ENCODE assay signal across 1 cellular context in the genomic region with DNA sequence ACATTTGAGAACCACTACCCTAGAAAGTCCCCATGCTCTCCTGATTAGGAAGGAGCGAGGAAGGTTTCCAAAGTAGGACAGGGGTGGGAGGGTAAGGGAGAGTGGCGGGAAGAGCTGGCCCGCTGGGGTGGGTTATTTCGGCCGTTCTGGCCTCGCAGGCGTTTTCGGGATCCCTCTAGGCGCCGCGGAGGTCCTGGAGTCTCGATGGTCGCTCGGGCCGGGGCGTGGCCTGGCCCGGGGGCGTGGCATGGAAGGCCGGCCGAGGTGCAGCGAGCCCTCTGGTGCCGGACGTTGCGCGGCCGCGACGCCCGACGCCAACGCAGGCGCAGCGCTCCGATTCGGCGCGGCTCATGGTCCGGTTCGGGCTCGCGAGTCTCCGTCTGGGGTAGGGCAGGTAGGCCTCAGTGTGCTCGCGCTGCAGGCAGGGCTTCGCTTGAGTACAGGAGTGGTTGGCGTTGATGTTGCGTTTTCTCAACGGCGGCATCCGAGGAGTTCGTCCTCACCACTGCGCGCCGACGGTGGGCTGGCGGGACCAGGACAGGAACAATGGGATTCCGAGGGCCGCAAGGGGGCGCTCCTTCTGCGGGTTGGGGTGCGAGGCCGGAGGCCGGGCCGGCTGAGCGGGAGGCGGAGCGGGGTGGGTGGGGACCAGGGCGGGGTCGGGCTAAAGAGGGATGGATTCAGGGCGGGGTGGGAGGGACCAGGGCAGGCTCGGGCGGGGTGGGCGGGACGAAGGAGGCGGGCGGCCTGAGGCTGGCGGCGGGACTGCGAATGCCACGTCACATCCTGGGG.
TF ChIP-seq lines count a peak whose summit lies in the region.

TSS of gene PGBD2 (plus strand) at position 287 of the 792 bp plus-strand sequence. CDS start 7,628 bp downstream, outside the sequence.

TF ChIP-seq in liver, 16 proteins besides CTCF, POLR2A, EP300 and RAD21 (continued from another document):
- TF ChIP-seq EGR1 (IDR thresholded peaks at IDR 0.05; ENCODE audit: low read depth in 2 of 2) (peak in 1 of 2 donors; percentile 38), GABPA (IDR thresholded peaks at IDR 0.05 in 1 of 2, conservative IDR thresholded peaks at IDR 0.05 in 1 of 2) (peak in 1 of 2 donors; percentile 17), YY1 (IDR thresholded peaks at IDR 0.05) (peak; percentile 89), NR2F2 (IDR thresholded peaks at IDR 0.05) (no peak), HNF4G (IDR thresholded peaks at IDR 0.05) (no peak)
- TF ChIP-seq, protein P1, sequence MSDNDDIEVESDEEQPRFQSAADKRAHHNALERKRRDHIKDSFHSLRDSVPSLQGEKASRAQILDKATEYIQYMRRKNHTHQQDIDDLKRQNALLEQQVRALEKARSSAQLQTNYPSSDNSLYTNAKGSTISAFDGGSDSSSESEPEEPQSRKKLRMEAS (IDR thresholded peaks at IDR 0.05): no peak
- TF ChIP-seq, protein P2, sequence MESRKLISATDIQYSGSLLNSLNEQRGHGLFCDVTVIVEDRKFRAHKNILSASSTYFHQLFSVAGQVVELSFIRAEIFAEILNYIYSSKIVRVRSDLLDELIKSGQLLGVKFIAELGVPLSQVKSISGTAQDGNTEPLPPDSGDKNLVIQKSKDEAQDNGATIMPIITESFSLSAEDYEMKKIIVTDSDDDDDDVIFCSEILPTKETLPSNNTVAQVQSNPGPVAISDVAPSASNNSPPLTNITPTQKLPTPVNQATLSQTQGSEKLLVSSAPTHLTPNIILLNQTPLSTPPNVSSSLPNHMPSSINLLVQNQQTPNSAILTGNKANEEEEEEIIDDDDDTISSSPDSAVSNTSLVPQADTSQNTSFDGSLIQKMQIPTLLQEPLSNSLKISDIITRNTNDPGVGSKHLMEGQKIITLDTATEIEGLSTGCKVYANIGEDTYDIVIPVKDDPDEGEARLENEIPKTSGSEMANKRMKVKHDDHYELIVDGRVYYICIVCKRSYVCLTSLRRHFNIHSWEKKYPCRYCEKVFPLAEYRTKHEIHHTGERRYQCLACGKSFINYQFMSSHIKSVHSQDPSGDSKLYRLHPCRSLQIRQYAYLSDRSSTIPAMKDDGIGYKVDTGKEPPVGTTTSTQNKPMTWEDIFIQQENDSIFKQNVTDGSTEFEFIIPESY (IDR thresholded peaks at IDR 0.05): no peak
TF ChIP-seq in liver: peak in this region for 6.
